Comparison of ENCODE assay signal across 1 cellular context in genomic region chr2:46389417-46389916, GRCh38.
TF ChIP-seq lines count a peak whose summit lies in the region.

No MANE protein-coding gene starts in this region.

TF ChIP-seq in HepG2, 621 proteins besides CTCF, POLR2A, EP300 and RAD21 (continued from another document and continues in another):
- no peak for TF ChIP-seq SMAD9 (CRISPR knock-in tag; IDR thresholded peaks at IDR 0.05)
- TF ChIP-seq ZNF543 (CRISPR knock-in tag; IDR thresholded peaks at IDR 0.05): no peak
- no peak for TF ChIP-seq KAT8 (CRISPR knock-in tag; IDR thresholded peaks at IDR 0.05)
- no peak for TF ChIP-seq ZMYM2 (CRISPR knock-in tag; IDR thresholded peaks at IDR 0.05)
- TF ChIP-seq ZBTB21 (CRISPR knock-in tag; IDR thresholded peaks at IDR 0.05): no peak
- TF ChIP-seq IKZF4 (CRISPR knock-in tag; IDR thresholded peaks at IDR 0.05; ENCODE audit: borderline replicate concordance, low read depth, not compliant biosample characterization): no peak
- TF ChIP-seq DNMT3B (CRISPR knock-in tag; conservative IDR thresholded peaks at IDR 0.05): no peak
- TF ChIP-seq KMT2A (CRISPR knock-in tag; IDR thresholded peaks at IDR 0.05): no peak
- TF ChIP-seq BHLHE40 (IDR thresholded peaks at IDR 0.05; ENCODE audit: low read length): no peak
- peak; percentile 71 for TF ChIP-seq STAG1 (CRISPR knock-in tag; IDR thresholded peaks at IDR 0.05)
- no peak for TF ChIP-seq ZNF20 (CRISPR knock-in tag; IDR thresholded peaks at IDR 0.05)
- no peak for TF ChIP-seq HDAC1 (CRISPR knock-in tag; IDR thresholded peaks at IDR 0.05)
- TF ChIP-seq ZBTB33 (CRISPR knock-in tag; IDR thresholded peaks at IDR 0.05): peak; percentile 84
- no peak for TF ChIP-seq FOXC1 (CRISPR knock-in tag; IDR thresholded peaks at IDR 0.05; ENCODE audit: borderline replicate concordance)
- peak; percentile 48; the same call in 1 of the 2 replicates for TF ChIP-seq SIN3A (IDR thresholded peaks at IDR 0.05; ENCODE audit: borderline replicate concordance, low read depth, low read length)
- no peak for TF ChIP-seq ZFP36 (IDR thresholded peaks at IDR 0.05; ENCODE audit: borderline replicate concordance, low read depth, low read length, partially characterized antibody)
- TF ChIP-seq RAD51 (IDR thresholded peaks at IDR 0.05; ENCODE audit: borderline replicate concordance): no peak
- no peak for TF ChIP-seq THAP8 (CRISPR knock-in tag; IDR thresholded peaks at IDR 0.05; ENCODE audit: borderline replicate concordance)
- TF ChIP-seq KLF16 (CRISPR knock-in tag; IDR thresholded peaks at IDR 0.05): no peak
- no peak for TF ChIP-seq EED (CRISPR knock-in tag; IDR thresholded peaks at IDR 0.05)
- TF ChIP-seq NFRKB (IDR thresholded peaks at IDR 0.05): no peak
- TF ChIP-seq TCF12 (IDR thresholded peaks at IDR 0.05): no peak
- TF ChIP-seq TCF12 (CRISPR knock-in tag; IDR thresholded peaks at IDR 0.05): no peak
- TF ChIP-seq ZBTB38 (CRISPR knock-in tag; IDR thresholded peaks at IDR 0.05): peak; percentile 45
- no peak for TF ChIP-seq ZNF83 (CRISPR knock-in tag; IDR thresholded peaks at IDR 0.05; ENCODE audit: borderline replicate concordance)
- TF ChIP-seq ZFP62 (CRISPR knock-in tag; IDR thresholded peaks at IDR 0.05): no peak
- no peak for TF ChIP-seq ZNF33A (CRISPR knock-in tag; IDR thresholded peaks at IDR 0.05; ENCODE audit: borderline replicate concordance)
- TF ChIP-seq RCOR2 (CRISPR knock-in tag; IDR thresholded peaks at IDR 0.05): no peak
- no peak for TF ChIP-seq ZMYM3 (CRISPR knock-in tag; IDR thresholded peaks at IDR 0.05)
- TF ChIP-seq NFKBIZ (CRISPR knock-in tag; IDR thresholded peaks at IDR 0.05): no peak
- no peak for TF ChIP-seq FLYWCH1 (CRISPR knock-in tag; IDR thresholded peaks at IDR 0.05)
- TF ChIP-seq TRAFD1 (CRISPR knock-in tag; IDR thresholded peaks at IDR 0.05; ENCODE audit: borderline replicate concordance): no peak
- TF ChIP-seq ZFP91 (CRISPR knock-in tag; IDR thresholded peaks at IDR 0.05; ENCODE audit: borderline replicate concordance): no peak
- 0 out of 2 replicates have a peak, but pooled peaks have one; percentile 21 for TF ChIP-seq ZNF619 (CRISPR knock-in tag; IDR thresholded peaks at IDR 0.05)
- no peak for TF ChIP-seq ZNF512 (CRISPR knock-in tag; IDR thresholded peaks at IDR 0.05)
- no peak for TF ChIP-seq PCBP2 (optimal IDR thresholded peaks at IDR 0.05; ENCODE audit: low read depth, low read length, poor library complexity, severe bottlenecking)
- no peak for TF ChIP-seq ZKSCAN1 (IDR thresholded peaks at IDR 0.05; ENCODE audit: low read length)
- TF ChIP-seq ZNF124 (CRISPR knock-in tag; IDR thresholded peaks at IDR 0.05): no peak
- 0 out of 2 replicates have a peak, but pooled peaks have one; percentile 66 for TF ChIP-seq BCL3 (CRISPR knock-in tag; IDR thresholded peaks at IDR 0.05)
- no peak for TF ChIP-seq LRRFIP1 (CRISPR knock-in tag; conservative IDR thresholded peaks at IDR 0.05)
- TF ChIP-seq SRF (IDR thresholded peaks at IDR 0.05; ENCODE audit: low read depth, low read length): no peak
- no peak for TF ChIP-seq RFX3 (CRISPR knock-in tag; IDR thresholded peaks at IDR 0.05)
- TF ChIP-seq ZBTB1 (CRISPR knock-in tag; IDR thresholded peaks at IDR 0.05; ENCODE audit: borderline replicate concordance): no peak
- no peak for TF ChIP-seq CREM (IDR thresholded peaks at IDR 0.05)
- no peak for TF ChIP-seq CREM (CRISPR knock-in tag; IDR thresholded peaks at IDR 0.05)
- TF ChIP-seq NR2F2 (IDR thresholded peaks at IDR 0.05; ENCODE audit: borderline replicate concordance, low read depth): no peak
- no peak for TF ChIP-seq NBN (conservative IDR thresholded peaks at IDR 0.05)
- TF ChIP-seq GZF1 (CRISPR knock-in tag; IDR thresholded peaks at IDR 0.05): peak; percentile 31; the same call in 1 of the 2 replicates
- no peak for TF ChIP-seq ZNF747 (CRISPR knock-in tag; IDR thresholded peaks at IDR 0.05; ENCODE audit: borderline replicate concordance)
- no peak for TF ChIP-seq SIX4 (CRISPR knock-in tag; IDR thresholded peaks at IDR 0.05)
- TF ChIP-seq ZNF383 (CRISPR knock-in tag; IDR thresholded peaks at IDR 0.05; ENCODE audit: borderline replicate concordance): no peak
- no peak for TF ChIP-seq CBFB (CRISPR knock-in tag; IDR thresholded peaks at IDR 0.05)
- TF ChIP-seq ZMYM4 (CRISPR knock-in tag; IDR thresholded peaks at IDR 0.05): 0 out of 2 replicates have a peak, but pooled peaks have one; percentile 35
- TF ChIP-seq TFDP2 (CRISPR knock-in tag; IDR thresholded peaks at IDR 0.05): no peak
- TF ChIP-seq PITX1 (CRISPR knock-in tag; IDR thresholded peaks at IDR 0.05): peak; percentile 35; the same call in 1 of the 2 replicates
- TF ChIP-seq ZNF772 (CRISPR knock-in tag; IDR thresholded peaks at IDR 0.05): no peak
- TF ChIP-seq CHD4 (IDR thresholded peaks at IDR 0.05; ENCODE audit: borderline replicate concordance, low read length): no peak
- no peak for TF ChIP-seq BCL6 (CRISPR knock-in tag; IDR thresholded peaks at IDR 0.05)
- no peak for TF ChIP-seq MIER2 (CRISPR knock-in tag; IDR thresholded peaks at IDR 0.05)
- TF ChIP-seq HOMEZ (CRISPR knock-in tag; IDR thresholded peaks at IDR 0.05; ENCODE audit: low read depth): no peak
- TF ChIP-seq SCMH1 (CRISPR knock-in tag; IDR thresholded peaks at IDR 0.05; ENCODE audit: borderline replicate concordance): no peak
- no peak for TF ChIP-seq KMT2B (CRISPR knock-in tag; IDR thresholded peaks at IDR 0.05)
- no peak for TF ChIP-seq PHF21A (CRISPR knock-in tag; IDR thresholded peaks at IDR 0.05)
- TF ChIP-seq JUN (CRISPR knock-in tag; IDR thresholded peaks at IDR 0.05): no peak
